ENCODE assay signal across 2 cellular contexts in the genomic region with DNA sequence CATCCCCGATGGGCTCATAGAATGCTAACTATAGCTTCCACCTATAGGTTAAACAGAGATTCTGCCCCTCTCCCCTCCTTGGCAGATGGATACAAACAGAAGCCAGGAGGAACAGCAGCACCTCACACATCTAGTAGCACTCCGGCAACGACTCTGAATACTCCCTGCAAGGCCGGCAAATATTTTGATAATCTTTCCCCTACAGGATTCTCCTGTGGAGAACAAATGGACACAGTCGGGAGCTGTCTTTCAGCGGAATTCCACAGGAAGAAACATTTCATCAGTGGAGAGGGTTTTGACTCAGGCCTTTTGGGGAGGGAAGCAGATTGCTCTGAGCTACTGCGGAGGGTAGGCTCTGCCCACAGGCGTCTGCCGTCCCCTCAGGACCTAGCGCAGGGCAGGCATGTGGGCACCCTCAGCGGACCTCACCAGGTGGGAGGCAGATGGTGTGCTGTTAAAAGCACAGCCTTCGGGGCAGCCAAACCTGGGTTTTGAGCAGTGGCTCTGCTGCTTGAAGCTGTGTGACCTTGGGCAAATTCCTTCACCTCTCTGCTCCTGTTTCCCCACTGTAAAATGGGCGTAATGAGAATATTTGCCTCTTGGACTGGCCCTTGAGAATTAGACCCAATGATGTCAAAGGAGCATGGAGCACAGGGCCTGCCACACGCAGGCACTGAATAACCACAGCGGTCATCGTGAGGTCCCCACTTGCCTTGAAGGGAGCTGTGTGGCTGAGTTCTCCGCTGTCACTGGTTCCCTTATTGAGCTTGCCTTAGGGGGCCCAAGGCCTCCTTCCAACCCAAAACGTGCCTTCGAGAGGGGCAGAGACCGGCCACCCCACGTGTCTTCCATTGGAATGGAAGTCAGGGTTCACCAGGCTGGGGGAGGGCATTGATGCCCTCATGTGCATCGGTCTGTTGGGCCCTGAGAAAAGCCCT.
TF ChIP-seq lines count a peak whose summit lies in the region.

No MANE protein-coding gene starts in this region.

TF ChIP-seq in SK-N-SH, 30 proteins besides CTCF, POLR2A, EP300 and RAD21:
- TF ChIP-seq, protein P1, sequence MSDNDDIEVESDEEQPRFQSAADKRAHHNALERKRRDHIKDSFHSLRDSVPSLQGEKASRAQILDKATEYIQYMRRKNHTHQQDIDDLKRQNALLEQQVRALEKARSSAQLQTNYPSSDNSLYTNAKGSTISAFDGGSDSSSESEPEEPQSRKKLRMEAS (IDR thresholded peaks at IDR 0.05; ENCODE audit: low read depth): no peak
- TF ChIP-seq, protein P2, sequence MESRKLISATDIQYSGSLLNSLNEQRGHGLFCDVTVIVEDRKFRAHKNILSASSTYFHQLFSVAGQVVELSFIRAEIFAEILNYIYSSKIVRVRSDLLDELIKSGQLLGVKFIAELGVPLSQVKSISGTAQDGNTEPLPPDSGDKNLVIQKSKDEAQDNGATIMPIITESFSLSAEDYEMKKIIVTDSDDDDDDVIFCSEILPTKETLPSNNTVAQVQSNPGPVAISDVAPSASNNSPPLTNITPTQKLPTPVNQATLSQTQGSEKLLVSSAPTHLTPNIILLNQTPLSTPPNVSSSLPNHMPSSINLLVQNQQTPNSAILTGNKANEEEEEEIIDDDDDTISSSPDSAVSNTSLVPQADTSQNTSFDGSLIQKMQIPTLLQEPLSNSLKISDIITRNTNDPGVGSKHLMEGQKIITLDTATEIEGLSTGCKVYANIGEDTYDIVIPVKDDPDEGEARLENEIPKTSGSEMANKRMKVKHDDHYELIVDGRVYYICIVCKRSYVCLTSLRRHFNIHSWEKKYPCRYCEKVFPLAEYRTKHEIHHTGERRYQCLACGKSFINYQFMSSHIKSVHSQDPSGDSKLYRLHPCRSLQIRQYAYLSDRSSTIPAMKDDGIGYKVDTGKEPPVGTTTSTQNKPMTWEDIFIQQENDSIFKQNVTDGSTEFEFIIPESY (IDR thresholded peaks at IDR 0.05; ENCODE audit: borderline replicate concordance, low read depth): no peak
- TF ChIP-seq EZH2phosphoT487 (IDR thresholded peaks at IDR 0.05; ENCODE audit: borderline replicate concordance, low read depth): no peak
- TF ChIP-seq TAF1 (IDR thresholded peaks at IDR 0.05; ENCODE audit: borderline replicate concordance, low read depth, low read length): no peak

TF ChIP-seq in SK-N-SH treated with all-trans-retinoic acid at 6 μM for 48 hours, 23 proteins besides CTCF, POLR2A, EP300 and RAD21:
- no peak for TF ChIP-seq ZFP3 (CRISPR knock-in tag; IDR thresholded peaks at IDR 0.05)
- no peak for TF ChIP-seq SNAI2 (CRISPR knock-in tag; IDR thresholded peaks at IDR 0.05)
